1 cellular context compared by ENCODE assay signal in the genomic region with DNA sequence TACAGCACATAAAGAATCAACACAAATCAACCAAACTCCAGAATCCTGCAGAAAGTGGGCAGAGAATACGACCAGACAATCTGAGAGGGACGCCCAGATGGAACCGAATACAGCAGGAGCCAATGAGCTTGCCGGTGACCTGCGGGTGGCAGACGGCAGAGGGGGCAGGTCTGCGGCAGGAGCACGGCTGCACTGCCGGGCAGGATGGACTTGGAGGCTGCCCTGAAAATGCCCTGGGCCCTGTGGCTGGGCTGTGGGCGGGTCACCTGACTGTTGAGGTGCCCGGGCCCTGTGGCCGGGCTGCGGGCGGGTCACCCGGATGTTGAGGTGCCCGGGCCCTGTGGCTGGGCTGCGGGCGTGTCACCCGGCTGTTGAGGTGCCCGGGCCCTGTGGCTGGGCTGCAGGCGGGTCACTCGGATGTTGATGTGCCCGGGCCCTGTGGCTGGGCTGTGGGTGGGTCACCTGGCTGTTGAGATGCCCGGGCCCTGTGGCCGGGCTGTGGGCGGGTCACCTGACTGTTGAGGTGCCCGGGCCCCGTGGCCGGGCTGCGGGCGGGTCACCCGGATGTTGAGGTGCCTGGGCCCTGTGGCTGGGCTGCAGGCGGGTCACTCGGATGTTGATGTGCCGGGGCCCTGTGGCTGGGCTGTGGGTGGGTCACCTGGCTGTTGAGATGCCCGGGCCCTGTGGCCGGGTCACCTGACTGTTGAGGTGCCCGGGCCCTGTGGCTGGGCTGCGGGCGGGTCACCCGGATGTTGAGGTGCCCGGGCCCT.
TF ChIP-seq lines count a peak whose summit lies in the region.

No MANE protein-coding gene starts in this region.

TF ChIP-seq in K562, 482 proteins besides CTCF, POLR2A, EP300 and RAD21:
- TF ChIP-seq HNRNPL (IDR thresholded peaks at IDR 0.05; ENCODE audit: low read depth, low read length), result 0 out of 2 replicates have a peak, but pooled peaks have one; percentile 32
TF ChIP-seq in K562: peak in this region for 1; not testable (repeated sequence) for 481.
